ENCODE assay signal across 21 cellular contexts in the genomic region with DNA sequence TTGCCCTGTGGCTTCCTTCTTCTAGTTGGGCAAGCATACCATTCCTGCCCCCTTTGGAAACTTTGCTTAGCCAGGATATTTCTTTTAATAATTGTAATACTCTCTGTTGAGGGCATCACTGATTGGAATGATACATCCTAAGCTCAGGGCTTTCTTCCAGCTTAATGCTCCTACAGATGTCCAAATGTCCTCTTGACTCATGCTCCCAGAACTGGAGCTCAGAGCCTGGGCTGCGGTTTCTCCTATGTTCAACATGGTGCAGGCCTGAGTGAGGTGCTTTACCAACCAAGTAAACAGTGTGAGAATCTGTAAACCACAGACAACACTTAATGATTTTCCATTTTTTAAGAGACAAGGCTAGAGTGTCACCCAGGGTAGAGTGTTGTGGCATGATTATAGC.
"Had no signal": no experiment of that assay in that cellular context is flagged by ENCODE, and none has a peak within 500 bp of the region (broad histone marks: within the 10 kb centered on the region; RNA-seq: fewer than 3 reads in every experiment).

No MANE protein-coding gene starts in this region.

- H3K27ac Mint-ChIP-seq: activated B cell treated with CpG ODN at 0.5 μM for 24 hours; activated CD4-positive, alpha-beta T cell treated with anti-CD3 and anti-CD28 coated beads, Interleukin-2, amount 10 ng/mL, durations not matched to agents 24 days and 14 days; activated CD8-positive, alpha-beta memory T cell treated with anti-CD3 and anti-CD28 coated beads, Interleukin-2, amount 10 ng/mL, durations not matched to agents 7 days and 5 days; activated naive CD8-positive, alpha-beta T cell; activated T-cell treated with anti-CD3 and anti-CD28 coated beads, Interleukin-2, amount 50 U/mL, for 24 hours; activated T-helper 1 cell treated with anti-CD3 and anti-CD28 coated beads, Interleukin-12 subunit alpha, Interleukin-12 subunit beta, Interleukin-2, Interleukin-4 antibody, amounts not matched to agents 30 ng/mL and 10 ng/mL and 1 ng/mL, durations not matched to agents 14 hours and 24 hours and 36 hours; T-helper 1 cell treated with Interleukin-12 subunit alpha and Interleukin-12 subunit beta and Interleukin-4 antibody, amounts not matched to agents 30 μg/mL and 1 μg/mL, for 36 hours had no signal

- ATAC-seq: activated CD8-positive, alpha-beta memory T cell treated with anti-CD3 and anti-CD28 coated beads, Interleukin-2, amount 10 ng/mL, durations not matched to agents 7 days and 5 days; PC-3 had no signal

- H3K27me3 ChIP-seq: brain microvascular endothelial cell, cardiac muscle cell had no signal

- H3K27me3 Mint-ChIP-seq: activated B cell treated with CpG ODN at 0.5 μM for 24 hours; activated CD4-positive, alpha-beta T cell treated with anti-CD3 and anti-CD28 coated beads, Interleukin-2, amount 10 ng/mL, durations not matched to agents 24 days and 14 days; activated CD8-positive, alpha-beta memory T cell treated with anti-CD3 and anti-CD28 coated beads, Interleukin-2, amount 10 ng/mL, durations not matched to agents 7 days and 5 days; activated naive CD8-positive, alpha-beta T cell; activated T-cell treated with anti-CD3 and anti-CD28 coated beads, Interleukin-2, amount 50 U/mL, for 24 hours had no signal

- H3K27ac ChIP-seq: brain microvascular endothelial cell, cardiac muscle cell had no signal

- H3K4me3 Mint-ChIP-seq: activated B cell treated with CpG ODN at 0.5 μM for 24 hours; activated CD4-positive, alpha-beta T cell treated with anti-CD3 and anti-CD28 coated beads, Interleukin-2, amount 10 ng/mL, durations not matched to agents 24 days and 14 days; activated CD8-positive, alpha-beta memory T cell treated with anti-CD3 and anti-CD28 coated beads, Interleukin-2, amount 10 ng/mL, durations not matched to agents 7 days and 5 days; activated naive CD8-positive, alpha-beta T cell; activated T-cell treated with anti-CD3 and anti-CD28 coated beads, Interleukin-2, amount 50 U/mL, for 24 hours; activated T-helper 1 cell treated with anti-CD3 and anti-CD28 coated beads, Interleukin-12 subunit alpha, Interleukin-12 subunit beta, Interleukin-2, Interleukin-4 antibody, amounts not matched to agents 30 ng/mL and 10 ng/mL and 1 ng/mL, durations not matched to agents 14 hours and 24 hours and 36 hours; T-helper 1 cell treated with Interleukin-12 subunit alpha and Interleukin-12 subunit beta and Interleukin-4 antibody, amounts not matched to agents 30 μg/mL and 1 μg/mL, for 36 hours had no signal

- DNase-seq: activated B cell treated with CpG ODN at 0.5 μM for 24 hours; activated CD4-positive, alpha-beta T cell treated with anti-CD3 and anti-CD28 coated beads for 1 hour; activated CD4-positive, alpha-beta T cell treated with anti-CD3 and anti-CD28 coated beads, Interleukin-2, amount 10 ng/mL, durations not matched to agents 24 days and 14 days; activated CD4-positive, alpha-beta T cell treated with anti-CD3 and anti-CD28 coated beads, Interleukin-2, amount 50 U/mL, for 48 hours; activated CD8-positive, alpha-beta memory T cell treated with anti-CD3 and anti-CD28 coated beads, Interleukin-2, amount 10 ng/mL, durations not matched to agents 7 days and 5 days; activated effector memory CD4-positive, alpha-beta T cell treated with Interleukin-2 at 50 U/mL for 16 hours; activated naive CD4-positive, alpha-beta T cell; activated T-cell treated with anti-CD3 and anti-CD28 coated beads, Interleukin-2, amount 50 U/mL, for 24 hours; brain microvascular endothelial cell; MM.1S; NCI-H1105; NCI-H1436; NCI-H187; NCI-H2081; NCI-H510A treated with DMSO at 0.1 percent for 48 hours; PC-3; SHP77 treated with DMSO at 0.1 percent for 48 hours had no signal

- H3K9me3 Mint-ChIP-seq: activated B cell treated with CpG ODN at 0.5 μM for 24 hours; activated CD4-positive, alpha-beta T cell treated with anti-CD3 and anti-CD28 coated beads, Interleukin-2, amount 10 ng/mL, durations not matched to agents 24 days and 14 days; activated T-cell treated with anti-CD3 and anti-CD28 coated beads, Interleukin-2, amount 50 U/mL, for 24 hours; activated T-helper 1 cell treated with anti-CD3 and anti-CD28 coated beads, Interleukin-12 subunit alpha, Interleukin-12 subunit beta, Interleukin-2, Interleukin-4 antibody, amounts not matched to agents 30 ng/mL and 10 ng/mL and 1 ng/mL, durations not matched to agents 14 hours and 24 hours and 36 hours; T-helper 1 cell treated with Interleukin-12 subunit alpha and Interleukin-12 subunit beta and Interleukin-4 antibody, amounts not matched to agents 30 μg/mL and 1 μg/mL, for 36 hours had no signal

- H3K36me3 ChIP-seq: brain microvascular endothelial cell, cardiac muscle cell had no signal

- H3K4me3 ChIP-seq: cardiac muscle cell had no signal
